In the genomic region with DNA sequence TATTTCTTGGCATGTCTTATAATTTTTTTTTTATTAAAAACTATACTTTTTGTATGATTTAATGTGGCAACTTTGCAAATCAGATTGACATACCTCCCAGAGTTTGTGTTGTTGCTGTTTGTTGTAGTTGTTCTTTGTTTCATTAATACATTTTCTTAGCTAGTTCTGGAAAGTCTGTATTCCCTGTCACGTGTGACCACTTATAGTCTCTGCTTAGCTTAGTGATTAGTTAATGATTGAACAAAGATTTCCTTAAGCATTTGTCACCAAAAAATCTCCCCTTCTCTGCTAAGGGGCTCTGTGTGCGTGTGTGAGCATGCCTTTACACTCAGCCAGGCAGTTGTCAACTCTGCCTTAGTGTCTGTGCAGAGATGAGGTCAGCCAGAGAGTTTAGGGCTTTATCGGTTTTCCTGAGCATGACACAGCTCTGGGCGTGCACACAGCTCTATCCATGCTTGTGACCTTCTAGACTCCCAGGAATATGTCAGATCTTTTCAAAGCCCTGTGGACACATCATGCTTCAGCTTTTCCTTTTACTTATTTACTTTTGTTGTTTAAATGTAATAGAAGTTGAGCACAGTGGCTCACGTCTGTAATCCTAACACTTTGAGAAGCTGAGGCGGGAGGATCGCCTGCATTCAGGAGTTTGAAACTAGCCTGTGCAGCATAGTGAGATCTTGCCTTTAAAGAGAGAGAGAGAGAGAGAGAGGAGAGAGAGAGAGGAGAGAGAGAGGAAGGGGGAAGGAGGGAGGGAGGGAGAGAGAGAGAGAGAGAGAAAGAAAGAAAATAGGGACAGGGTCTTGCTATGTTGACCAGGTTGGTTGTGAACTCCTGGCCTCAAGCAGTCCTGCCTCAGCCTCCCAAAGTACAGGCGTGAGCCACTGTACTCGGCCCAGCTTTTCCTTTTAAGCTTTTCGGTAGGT, we compare ENCODE assay signal across 2 cellular contexts.
TF ChIP-seq lines count a peak whose summit lies in the region.

No MANE protein-coding gene starts in this region.

TF ChIP-seq in A549, 52 proteins besides CTCF, POLR2A, EP300 and RAD21:
- TF ChIP-seq KDM5A (IDR thresholded peaks at IDR 0.05) (no peak), ZFP36 (IDR thresholded peaks at IDR 0.05; ENCODE audit: borderline replicate concordance, partially characterized antibody) (peak; percentile 8)

TF ChIP-seq in HepG2, 621 proteins besides CTCF, POLR2A, EP300 and RAD21:
- TF ChIP-seq, protein P1, sequence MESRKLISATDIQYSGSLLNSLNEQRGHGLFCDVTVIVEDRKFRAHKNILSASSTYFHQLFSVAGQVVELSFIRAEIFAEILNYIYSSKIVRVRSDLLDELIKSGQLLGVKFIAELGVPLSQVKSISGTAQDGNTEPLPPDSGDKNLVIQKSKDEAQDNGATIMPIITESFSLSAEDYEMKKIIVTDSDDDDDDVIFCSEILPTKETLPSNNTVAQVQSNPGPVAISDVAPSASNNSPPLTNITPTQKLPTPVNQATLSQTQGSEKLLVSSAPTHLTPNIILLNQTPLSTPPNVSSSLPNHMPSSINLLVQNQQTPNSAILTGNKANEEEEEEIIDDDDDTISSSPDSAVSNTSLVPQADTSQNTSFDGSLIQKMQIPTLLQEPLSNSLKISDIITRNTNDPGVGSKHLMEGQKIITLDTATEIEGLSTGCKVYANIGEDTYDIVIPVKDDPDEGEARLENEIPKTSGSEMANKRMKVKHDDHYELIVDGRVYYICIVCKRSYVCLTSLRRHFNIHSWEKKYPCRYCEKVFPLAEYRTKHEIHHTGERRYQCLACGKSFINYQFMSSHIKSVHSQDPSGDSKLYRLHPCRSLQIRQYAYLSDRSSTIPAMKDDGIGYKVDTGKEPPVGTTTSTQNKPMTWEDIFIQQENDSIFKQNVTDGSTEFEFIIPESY (CRISPR knock-in tag; IDR thresholded peaks at IDR 0.05) = no peak
- no peak for TF ChIP-seq RELA (CRISPR knock-in tag; IDR thresholded peaks at IDR 0.05)
- TF ChIP-seq AGO2 (optimal IDR thresholded peaks at IDR 0.05; ENCODE audit: low read depth, low read length) = no peak
- TF ChIP-seq HOXA7 (CRISPR knock-in tag; IDR thresholded peaks at IDR 0.05) = no peak
- TF ChIP-seq HNRNPK (IDR thresholded peaks at IDR 0.05; ENCODE audit: low read depth, low read length, poor library complexity, severe bottlenecking) = peak; percentile 69
- TF ChIP-seq ZNF7 (CRISPR knock-in tag; IDR thresholded peaks at IDR 0.05) = peak; percentile 78
